ENCODE assay signal across 1 cellular context in the genomic region with DNA sequence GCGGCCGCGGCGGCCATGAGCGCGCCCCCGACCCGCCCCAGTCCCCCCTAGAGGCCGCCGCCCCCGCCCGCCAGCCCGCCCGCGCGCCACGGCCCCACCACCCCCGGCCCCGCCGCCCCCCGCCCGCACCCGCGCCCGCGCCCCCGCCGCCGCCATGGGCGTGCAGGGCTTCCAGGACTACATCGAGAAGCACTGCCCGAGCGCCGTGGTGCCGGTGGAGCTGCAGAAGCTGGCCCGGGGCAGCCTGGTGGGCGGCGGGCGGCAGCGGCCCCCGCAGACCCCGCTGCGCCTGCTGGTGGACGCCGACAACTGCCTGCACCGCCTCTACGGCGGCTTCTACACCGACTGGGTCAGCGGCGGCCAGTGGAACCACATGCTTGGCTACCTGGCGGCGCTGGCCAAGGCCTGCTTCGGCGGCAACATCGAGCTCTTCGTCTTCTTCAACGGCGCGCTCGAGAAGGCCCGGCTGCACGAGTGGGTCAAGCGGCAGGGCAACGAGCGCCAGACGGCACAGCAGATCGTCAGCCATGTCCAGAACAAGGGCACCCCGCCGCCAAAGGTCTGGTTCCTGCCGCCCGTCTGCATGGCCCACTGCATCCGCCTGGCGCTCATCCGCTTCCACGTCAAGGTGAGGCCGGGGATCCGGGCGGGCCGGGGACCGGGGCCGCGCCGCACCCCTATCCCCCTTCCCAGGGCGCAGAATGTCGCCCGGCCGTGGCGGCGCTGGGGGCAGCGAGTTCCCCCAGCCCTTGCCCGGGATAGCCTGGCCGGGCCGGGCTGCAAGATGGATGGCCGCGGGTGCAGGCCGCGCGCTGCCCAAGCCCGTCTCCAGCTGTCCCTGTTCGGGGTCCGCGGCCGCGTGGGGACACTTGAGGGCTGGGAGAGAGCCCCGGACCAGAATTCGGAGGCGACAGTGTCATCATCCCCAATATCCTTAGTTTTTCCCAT.
TF ChIP-seq lines count a peak whose summit lies in the region.

No MANE protein-coding gene starts in this region.

TF ChIP-seq in K562, 482 proteins besides CTCF, POLR2A, EP300 and RAD21 (continued from another document):
- TF ChIP-seq, protein P1, sequence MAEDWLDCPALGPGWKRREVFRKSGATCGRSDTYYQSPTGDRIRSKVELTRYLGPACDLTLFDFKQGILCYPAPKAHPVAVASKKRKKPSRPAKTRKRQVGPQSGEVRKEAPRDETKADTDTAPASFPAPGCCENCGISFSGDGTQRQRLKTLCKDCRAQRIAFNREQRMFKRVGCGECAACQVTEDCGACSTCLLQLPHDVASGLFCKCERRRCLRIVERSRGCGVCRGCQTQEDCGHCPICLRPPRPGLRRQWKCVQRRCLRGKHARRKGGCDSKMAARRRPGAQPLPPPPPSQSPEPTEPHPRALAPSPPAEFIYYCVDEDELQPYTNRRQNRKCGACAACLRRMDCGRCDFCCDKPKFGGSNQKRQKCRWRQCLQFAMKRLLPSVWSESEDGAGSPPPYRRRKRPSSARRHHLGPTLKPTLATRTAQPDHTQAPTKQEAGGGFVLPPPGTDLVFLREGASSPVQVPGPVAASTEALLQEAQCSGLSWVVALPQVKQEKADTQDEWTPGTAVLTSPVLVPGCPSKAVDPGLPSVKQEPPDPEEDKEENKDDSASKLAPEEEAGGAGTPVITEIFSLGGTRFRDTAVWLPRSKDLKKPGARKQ (CRISPR knock-in tag; IDR thresholded peaks at IDR 0.05), result no peak
- TF ChIP-seq, protein P2, sequence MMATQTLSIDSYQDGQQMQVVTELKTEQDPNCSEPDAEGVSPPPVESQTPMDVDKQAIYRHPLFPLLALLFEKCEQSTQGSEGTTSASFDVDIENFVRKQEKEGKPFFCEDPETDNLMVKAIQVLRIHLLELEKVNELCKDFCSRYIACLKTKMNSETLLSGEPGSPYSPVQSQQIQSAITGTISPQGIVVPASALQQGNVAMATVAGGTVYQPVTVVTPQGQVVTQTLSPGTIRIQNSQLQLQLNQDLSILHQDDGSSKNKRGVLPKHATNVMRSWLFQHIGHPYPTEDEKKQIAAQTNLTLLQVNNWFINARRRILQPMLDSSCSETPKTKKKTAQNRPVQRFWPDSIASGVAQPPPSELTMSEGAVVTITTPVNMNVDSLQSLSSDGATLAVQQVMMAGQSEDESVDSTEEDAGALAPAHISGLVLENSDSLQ (IDR thresholded peaks at IDR 0.05), result no peak
- 0 out of 2 replicates have a peak, but pooled peaks have one; percentile 43 for TF ChIP-seq NR1H2 (CRISPR knock-in tag; IDR thresholded peaks at IDR 0.05)
- TF ChIP-seq, protein P3, sequence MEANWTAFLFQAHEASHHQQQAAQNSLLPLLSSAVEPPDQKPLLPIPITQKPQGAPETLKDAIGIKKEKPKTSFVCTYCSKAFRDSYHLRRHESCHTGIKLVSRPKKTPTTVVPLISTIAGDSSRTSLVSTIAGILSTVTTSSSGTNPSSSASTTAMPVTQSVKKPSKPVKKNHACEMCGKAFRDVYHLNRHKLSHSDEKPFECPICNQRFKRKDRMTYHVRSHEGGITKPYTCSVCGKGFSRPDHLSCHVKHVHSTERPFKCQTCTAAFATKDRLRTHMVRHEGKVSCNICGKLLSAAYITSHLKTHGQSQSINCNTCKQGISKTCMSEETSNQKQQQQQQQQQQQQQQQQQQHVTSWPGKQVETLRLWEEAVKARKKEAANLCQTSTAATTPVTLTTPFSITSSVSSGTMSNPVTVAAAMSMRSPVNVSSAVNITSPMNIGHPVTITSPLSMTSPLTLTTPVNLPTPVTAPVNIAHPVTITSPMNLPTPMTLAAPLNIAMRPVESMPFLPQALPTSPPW (CRISPR knock-in tag; IDR thresholded peaks at IDR 0.05), result peak; percentile 69
- TF ChIP-seq SAP30 (IDR thresholded peaks at IDR 0.05; ENCODE audit: borderline replicate concordance, insufficient read depth, low read depth, low read length, poor library complexity, severe bottlenecking), result peak; percentile 7
- TF ChIP-seq EP400 (IDR thresholded peaks at IDR 0.05), result peak; percentile 68; the same call in 1 of the 2 replicates
- no peak for TF ChIP-seq NONO (IDR thresholded peaks at IDR 0.05; ENCODE audit: low read depth in 2 of 2, low read length in 1 of 2)
- TF ChIP-seq, protein P4, sequence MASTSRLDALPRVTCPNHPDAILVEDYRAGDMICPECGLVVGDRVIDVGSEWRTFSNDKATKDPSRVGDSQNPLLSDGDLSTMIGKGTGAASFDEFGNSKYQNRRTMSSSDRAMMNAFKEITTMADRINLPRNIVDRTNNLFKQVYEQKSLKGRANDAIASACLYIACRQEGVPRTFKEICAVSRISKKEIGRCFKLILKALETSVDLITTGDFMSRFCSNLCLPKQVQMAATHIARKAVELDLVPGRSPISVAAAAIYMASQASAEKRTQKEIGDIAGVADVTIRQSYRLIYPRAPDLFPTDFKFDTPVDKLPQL (IDR thresholded peaks at IDR 0.05; ENCODE audit: extremely low read depth, insufficient read length), result no peak
- TF ChIP-seq ATF1 (CRISPR knock-in tag; IDR thresholded peaks at IDR 0.05), result no peak
- 0 out of 2 replicates have a peak, but pooled peaks have one; percentile 9 for TF ChIP-seq ATF1 (tag; IDR thresholded peaks at IDR 0.05)
- no peak for TF ChIP-seq ZKSCAN8 (CRISPR knock-in tag; IDR thresholded peaks at IDR 0.05)
- TF ChIP-seq NFIC (IDR thresholded peaks at IDR 0.05), result peak; percentile 7; the same call in 1 of the 2 replicates
- TF ChIP-seq PHF8 (IDR thresholded peaks at IDR 0.05; ENCODE audit: borderline replicate concordance, low read length), result peak; percentile 49; the same call in 1 of the 2 replicates
- peak; percentile 32; the same call in 1 of the 2 replicates for TF ChIP-seq ETV5 (CRISPR knock-in tag; IDR thresholded peaks at IDR 0.05; ENCODE audit: low read depth)
- TF ChIP-seq, protein P5, sequence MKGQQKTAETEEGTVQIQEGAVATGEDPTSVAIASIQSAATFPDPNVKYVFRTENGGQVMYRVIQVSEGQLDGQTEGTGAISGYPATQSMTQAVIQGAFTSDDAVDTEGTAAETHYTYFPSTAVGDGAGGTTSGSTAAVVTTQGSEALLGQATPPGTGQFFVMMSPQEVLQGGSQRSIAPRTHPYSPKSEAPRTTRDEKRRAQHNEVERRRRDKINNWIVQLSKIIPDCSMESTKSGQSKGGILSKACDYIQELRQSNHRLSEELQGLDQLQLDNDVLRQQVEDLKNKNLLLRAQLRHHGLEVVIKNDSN (CRISPR knock-in tag; IDR thresholded peaks at IDR 0.05), result 0 out of 2 replicates have a peak, but pooled peaks have one; percentile 22
- TF ChIP-seq HNRNPK (IDR thresholded peaks at IDR 0.05; ENCODE audit: low read depth, low read length, poor library complexity, severe bottlenecking), result no peak
- peak; percentile 91 for TF ChIP-seq CHD1 (IDR thresholded peaks at IDR 0.05; ENCODE audit: low read length)
- TF ChIP-seq, protein P6, sequence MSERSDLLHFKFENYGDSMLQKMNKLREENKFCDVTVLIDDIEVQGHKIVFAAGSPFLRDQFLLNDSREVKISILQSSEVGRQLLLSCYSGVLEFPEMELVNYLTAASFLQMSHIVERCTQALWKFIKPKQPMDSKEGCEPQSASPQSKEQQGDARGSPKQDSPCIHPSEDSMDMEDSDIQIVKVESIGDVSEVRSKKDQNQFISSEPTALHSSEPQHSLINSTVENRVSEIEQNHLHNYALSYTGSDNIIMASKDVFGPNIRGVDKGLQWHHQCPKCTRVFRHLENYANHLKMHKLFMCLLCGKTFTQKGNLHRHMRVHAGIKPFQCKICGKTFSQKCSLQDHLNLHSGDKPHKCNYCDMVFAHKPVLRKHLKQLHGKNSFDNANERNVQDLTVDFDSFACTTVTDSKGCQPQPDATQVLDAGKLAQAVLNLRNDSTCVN (CRISPR knock-in tag; IDR thresholded peaks at IDR 0.05), result no peak
- TF ChIP-seq BDP1 (IDR thresholded peaks at IDR 0.05; ENCODE audit: insufficient read depth, insufficient read length), result no peak
- no peak for TF ChIP-seq SREBF2 (CRISPR knock-in tag; IDR thresholded peaks at IDR 0.05)
- TF ChIP-seq SOX6 (IDR thresholded peaks at IDR 0.05), result no peak
- TF ChIP-seq IRF2 (CRISPR knock-in tag; IDR thresholded peaks at IDR 0.05), result no peak
